ENCODE assay signal across 1 cellular context in genomic region chr2:225454412-225454811, GRCh38.
TF ChIP-seq lines count a peak whose summit lies in the region.

No MANE protein-coding gene starts in this region.

TF ChIP-seq in WTC11, 78 proteins besides CTCF, POLR2A, EP300 and RAD21 (continued from another document):
- no peak for TF ChIP-seq ZNF532 (CRISPR knock-in tag; IDR thresholded peaks at IDR 0.05; ENCODE audit: borderline replicate concordance)
- TF ChIP-seq SMAD4 (CRISPR knock-in tag; IDR thresholded peaks at IDR 0.05) = no peak
- no peak for TF ChIP-seq SMAD3 (CRISPR knock-in tag; IDR thresholded peaks at IDR 0.05; ENCODE audit: borderline replicate concordance)
- no peak for TF ChIP-seq GRHL2 (CRISPR knock-in tag; IDR thresholded peaks at IDR 0.05; ENCODE audit: insufficient replicate concordance, severe bottlenecking)
- no peak for TF ChIP-seq ELF4 (CRISPR knock-in tag; IDR thresholded peaks at IDR 0.05; ENCODE audit: low read depth)
- no peak for TF ChIP-seq FOXP1 (CRISPR knock-in tag; IDR thresholded peaks at IDR 0.05; ENCODE audit: borderline replicate concordance)
- no peak for TF ChIP-seq CBFB (CRISPR knock-in tag; IDR thresholded peaks at IDR 0.05; ENCODE audit: low read depth)
- TF ChIP-seq E2F1 (CRISPR knock-in tag; IDR thresholded peaks at IDR 0.05) = no peak
- TF ChIP-seq HMGA2 (CRISPR knock-in tag; IDR thresholded peaks at IDR 0.05) = no peak
- no peak for TF ChIP-seq ZBTB43 (CRISPR knock-in tag; IDR thresholded peaks at IDR 0.05)
- TF ChIP-seq ZSCAN18 (CRISPR knock-in tag; IDR thresholded peaks at IDR 0.05) = no peak
- no peak for TF ChIP-seq FOXJ3 (CRISPR knock-in tag; IDR thresholded peaks at IDR 0.05; ENCODE audit: borderline replicate concordance)
- no peak for TF ChIP-seq ERG (CRISPR knock-in tag; IDR thresholded peaks at IDR 0.05)
